ENCODE assay signal across 26 cellular contexts in genomic region chr7:129351320-129351719, GRCh38.
DNase-seq lines count a peak whose midpoint lies in the region; ATAC-seq and TF ChIP-seq lines count a peak whose summit lies in the region.
"Had no signal": no experiment of that assay in that cellular context is flagged by ENCODE, and none has a peak within 500 bp of the region (broad histone marks: within the 10 kb centered on the region; RNA-seq: fewer than 3 reads in every experiment).

No MANE protein-coding gene starts in this region.

- no TSS peak for BruUV-seq in Caco-2 (replicated peaks; lab: Mats Ljungman, UMichigan)

- H3K4me1 ChIP-seq in Caco-2: 0 out of 2 replicates have a peak, but pooled peaks cover 3% of the 10 kb centered on the region
- H3K4me1 ChIP-seq in Karpas-422 (ENCODE audit: low read length): no peaks in the 10 kb centered on the region
- H3K4me1 ChIP-seq: tibial artery had no signal

- H3K9ac ChIP-seq in Karpas-422 (ENCODE audit: low read length): no peak overlapping the region

- no peaks in the 10 kb centered on the region for H3K27me3 ChIP-seq in AG04450 (ENCODE audit: control insufficient read depth, insufficient read depth, low read length)
- no peaks in the 10 kb centered on the region for H3K27me3 ChIP-seq in Caco-2 (replicated peaks; ENCODE audit: control insufficient read depth, insufficient read depth, low read length)
- H3K27me3 ChIP-seq in Karpas-422 (ENCODE audit: low read length): no peaks in the 10 kb centered on the region
- H3K27me3 ChIP-seq: cardiac muscle cell, esophagus muscularis mucosa, neutrophil, tibial artery had no signal

- CTCF ChIA-PET in AG04450 (lab: Charles Lee) (interaction anchor here (1.6 to 4.4 kb wide), 2 partner anchors 8 to 17 kb away, joined by 5 to 26 read pairs; no protein-coding TSS in a partner anchor), Caco-2 (lab: Charles Lee) (interaction anchor here (1.1 kb wide), 1 partner anchor 25 kb away, joined by 5 read pairs; no protein-coding TSS in a partner anchor)

- TF ChIP-seq CTCF in AG04450 (IDR thresholded peaks at IDR 0.05; ENCODE audit: low read depth, low read length): no peak
- TF ChIP-seq CTCF in GM12865 (IDR thresholded peaks at IDR 0.05; ENCODE audit: insufficient read depth, low read depth, low read length, missing control alignments): no peak
- no peak for TF ChIP-seq CTCF in fibroblast of mammary gland (conservative IDR thresholded peaks at IDR 0.05; ENCODE audit: control insufficient read depth, insufficient read depth, low read depth, low read length)
- TF ChIP-seq CTCF in Caco-2 (IDR thresholded peaks at IDR 0.05; ENCODE audit: insufficient read depth in 1 of 2, low read depth in 1 of 2, low read length in 1 of 2, severe bottlenecking in 1 of 2, unreplicated experiment in 1 of 2): no peak

- peaks cover 9% of the 10 kb centered on the region for H3K4me1 Mint-ChIP-seq in activated naive CD8-positive, alpha-beta T cell treated with anti-CD3 and anti-CD28 coated beads, Interleukin-2, amount 50 U/mL, for 24 hours
- H3K4me1 Mint-ChIP-seq in Caco-2 (ENCODE audit: low read depth, unreplicated experiment): no peaks in the 10 kb centered on the region
- H3K4me1 Mint-ChIP-seq: T-helper 17 cell had no signal

- H2AFZ ChIP-seq in Karpas-422 (ENCODE audit: low read length): no peak overlapping the region

- H4K20me1 ChIP-seq in Karpas-422 (ENCODE audit: insufficient read depth, low read depth, low read length): no peaks in the 10 kb centered on the region

- H3K36me3 Mint-ChIP-seq in activated naive CD8-positive, alpha-beta T cell treated with anti-CD3 and anti-CD28 coated beads, Interleukin-2, amount 50 U/mL, for 24 hours (ENCODE audit: low read depth): peaks cover 2% of the 10 kb centered on the region
- no peaks in the 10 kb centered on the region for H3K36me3 Mint-ChIP-seq in Caco-2 (ENCODE audit: insufficient read depth, unreplicated experiment)
- H3K36me3 Mint-ChIP-seq: activated CD4-positive, alpha-beta memory T cell treated with anti-CD3 and anti-CD28 coated beads for 36 hours had no signal

- H3K27ac Mint-ChIP-seq in activated naive CD8-positive, alpha-beta T cell treated with anti-CD3 and anti-CD28 coated beads, Interleukin-2, amount 50 U/mL, for 24 hours: peak overlapping the region; percentile 63
- H3K27ac Mint-ChIP-seq in Caco-2 (ENCODE audit: unreplicated experiment): no peak overlapping the region
- H3K27ac Mint-ChIP-seq: activated CD4-positive, alpha-beta memory T cell treated with anti-CD3 and anti-CD28 coated beads for 36 hours; activated naive CD4-positive, alpha-beta T cell treated with anti-CD3 and anti-CD28 coated beads, Interleukin-2, amount 50 U/mL, for 24 hours; CD8-positive, alpha-beta T cell; T-helper 17 cell had no signal

- no peaks in the 10 kb centered on the region for H3K9me3 ChIP-seq in AG04450 (ENCODE audit: control insufficient read depth, insufficient read depth, low read length)
- no peaks in the 10 kb centered on the region for H3K9me3 ChIP-seq in Caco-2
- no peaks in the 10 kb centered on the region for H3K9me3 ChIP-seq in Karpas-422 (ENCODE audit: low read length)
- H3K9me3 ChIP-seq: esophagus muscularis mucosa, neutrophil, tibial artery had no signal

- intact Hi-C loops in Caco-2 (cut with micrococcal nuclease; ENCODE audit: unreplicated experiment): no loop called here

- no peaks in the 10 kb centered on the region for H3K79me2 ChIP-seq in Karpas-422 (ENCODE audit: low read length)

- ATAC-seq in activated naive CD8-positive, alpha-beta T cell treated with anti-CD3 and anti-CD28 coated beads, Interleukin-2, amount 50 U/mL, for 24 hours: peak; percentile 36
- no peak for ATAC-seq in GM21576 (IDR thresholded peaks at IDR 0.05; ENCODE audit: unreplicated experiment)
- ATAC-seq in GM18870 (IDR thresholded peaks at IDR 0.05; ENCODE audit: unreplicated experiment): no peak
- ATAC-seq: CD8-positive, alpha-beta T cell; T-helper 17 cell had no signal

- POLR2A ChIA-PET in AG04450 (lab: Yijun Ruan, JAX): no interaction called here
- POLR2A ChIA-PET in Caco-2 (lab: Charles Lee): no interaction called here

- H3K4me3 ChIP-seq in AG04450 (ENCODE audit: low read depth, low read length) (no peak overlapping the region), GM12865 (ENCODE audit: low read depth, low read length) (no peak overlapping the region), fibroblast of mammary gland (ENCODE audit: control insufficient read depth, low read depth, low read length) (no peak overlapping the region), Caco-2 (ENCODE audit: low read depth, low read length) (no peak overlapping the region), Karpas-422 (ENCODE audit: low read length) (no peak overlapping the region)
- H3K4me3 ChIP-seq: cardiac muscle cell, esophagus muscularis mucosa, tibial artery had no signal

- no peaks in the 10 kb centered on the region for H3K9me3 Mint-ChIP-seq in activated naive CD8-positive, alpha-beta T cell treated with anti-CD3 and anti-CD28 coated beads, Interleukin-2, amount 50 U/mL, for 24 hours
- H3K9me3 Mint-ChIP-seq in Caco-2 (ENCODE audit: unreplicated experiment): no peaks in the 10 kb centered on the region
- H3K9me3 Mint-ChIP-seq: activated CD4-positive, alpha-beta memory T cell treated with anti-CD3 and anti-CD28 coated beads for 36 hours; activated naive CD4-positive, alpha-beta T cell treated with anti-CD3 and anti-CD28 coated beads, Interleukin-2, amount 50 U/mL, for 24 hours; CD8-positive, alpha-beta T cell had no signal

- no peak overlapping the region for H3K4me3 Mint-ChIP-seq in activated naive CD8-positive, alpha-beta T cell treated with anti-CD3 and anti-CD28 coated beads, Interleukin-2, amount 50 U/mL, for 24 hours
- no peak overlapping the region for H3K4me3 Mint-ChIP-seq in Caco-2 (ENCODE audit: unreplicated experiment)
- H3K4me3 Mint-ChIP-seq: activated CD4-positive, alpha-beta memory T cell treated with anti-CD3 and anti-CD28 coated beads for 36 hours; activated naive CD4-positive, alpha-beta T cell treated with anti-CD3 and anti-CD28 coated beads, Interleukin-2, amount 50 U/mL, for 24 hours; CD8-positive, alpha-beta T cell; T-helper 17 cell had no signal

- H3K27ac ChIP-seq in AG04450 (ENCODE audit: low read depth, low read length) (peak overlapping the region; percentile 48), Karpas-422 (ENCODE audit: low read length) (no peak overlapping the region)
- H3K27ac ChIP-seq: cardiac muscle cell, esophagus muscularis mucosa, neutrophil, tibial artery had no signal

- H3K27me3 Mint-ChIP-seq in activated naive CD8-positive, alpha-beta T cell treated with anti-CD3 and anti-CD28 coated beads, Interleukin-2, amount 50 U/mL, for 24 hours: no peaks in the 10 kb centered on the region
- H3K27me3 Mint-ChIP-seq in Caco-2 (ENCODE audit: insufficient read depth, unreplicated experiment): no peaks in the 10 kb centered on the region
- H3K27me3 Mint-ChIP-seq: activated CD4-positive, alpha-beta memory T cell treated with anti-CD3 and anti-CD28 coated beads for 36 hours; activated naive CD4-positive, alpha-beta T cell treated with anti-CD3 and anti-CD28 coated beads, Interleukin-2, amount 50 U/mL, for 24 hours; T-helper 17 cell had no signal

- no peak overlapping the region for H3K4me2 ChIP-seq in Karpas-422 (ENCODE audit: low read depth, low read length, poor library complexity, severe bottlenecking)

- H3K36me3 ChIP-seq in Caco-2 (ENCODE audit: control insufficient read depth, insufficient read depth, low read length): no peaks in the 10 kb centered on the region
- H3K36me3 ChIP-seq in Karpas-422 (ENCODE audit: insufficient read depth, low read length): no peaks in the 10 kb centered on the region
- H3K36me3 ChIP-seq: cardiac muscle cell, esophagus muscularis mucosa, neutrophil, tibial artery had no signal

- DNase-seq in AG04450 (ENCODE audit: low read depth, low spot score) (no peak), GM12865 (ENCODE audit: low read depth) (peak; percentile 23), fibroblast of mammary gland (ENCODE audit: low read depth) (peak; percentile 11), Caco-2 (no peak), Karpas-422 (no peak)
- no peak for DNase-seq in activated naive CD8-positive, alpha-beta T cell treated with anti-CD3 and anti-CD28 coated beads, Interleukin-2, amount 50 U/mL, for 24 hours
- DNase-seq: activated CD4-positive, alpha-beta memory T cell treated with anti-CD3 and anti-CD28 coated beads for 36 hours; activated T-cell treated with anti-CD3 and anti-CD28 coated beads, Interleukin-2, amount 50 U/mL, for 1 hour; CD8-positive, alpha-beta T cell; DMS79 treated with DMSO at 0.1 percent for 48 hours; effector memory CD4-positive, alpha-beta T cell; GOT3; head of caudate nucleus; NCI-H1436 treated with DMSO at 0.1 percent for 48 hours; NCI-H2171 treated with DMSO at 0.1 percent for 48 hours; OCI-M1; retina; SIG-M5; T-helper 17 cell; tibial artery had no signal

- H3K9me2 ChIP-seq in Karpas-422 (replicated peaks; ENCODE audit: insufficient read depth, low read length): no peaks in the 10 kb centered on the region

Comparison
In these comparisons a context has a peak if more than half of its experiments do, and no peak if none do; other contexts are left out.
1. DNase-seq: peak in GM12865 (single experiment) and fibroblast of mammary gland (single experiment); none in AG04450 (single experiment), activated naive CD8-positive, alpha-beta T cell treated with anti-CD3 and anti-CD28 coated beads, Interleukin-2, amount 50 U/mL, for 24 hours (single experiment), Caco-2 (0 of 2) and Karpas-422 (single experiment).